ENCODE assay signal across 17 cellular contexts in genomic region chr18:45619062-45619825, GRCh38. TPM values are rescaled to one million over a fixed set of nuclear protein-coding genes. Genes with fewer than 3 reads are reported as not detected.
DNase-seq lines count a peak whose midpoint lies in the region; ATAC-seq, FAIRE-seq and TF ChIP-seq lines count a peak whose summit lies in the region.
"Had no signal": no experiment of that assay in that cellular context is flagged by ENCODE, and none has a peak within 500 bp of the region (broad histone marks: within the 10 kb centered on the region; RNA-seq: fewer than 3 reads in every experiment).

No MANE protein-coding gene starts in this region.

- H3K79me2 ChIP-seq in K562 (ENCODE audit: control insufficient read depth, insufficient read depth, low read length): no peaks in the 10 kb centered on the region

- no peaks in the 10 kb centered on the region for H4K20me1 ChIP-seq in K562 (replicated peaks; ENCODE audit: control insufficient read depth, insufficient read depth, low read length)

- H3K9me1 ChIP-seq in K562 (ENCODE audit: control insufficient read depth, insufficient read depth, low read length): no peaks in the 10 kb centered on the region

- BruUV-seq in K562 (replicated peaks; lab: Mats Ljungman, UMichigan) (no TSS peak), Caco-2 (replicated peaks; lab: Mats Ljungman, UMichigan) (no TSS peak)

- WGBS in K562 (ENCODE audit: insufficient coverage, low coverage, missing lambda C conversion rate): 8% methylated on average over 12 of the region's 15 CpGs

- no peaks in the 10 kb centered on the region for H3K36me3 ChIP-seq in K562 (ENCODE audit: control insufficient read depth, insufficient read depth, low read length)
- H3K36me3 ChIP-seq in upper lobe of right lung: no peaks in the 10 kb centered on the region
- no peaks in the 10 kb centered on the region for H3K36me3 ChIP-seq in Caco-2 (ENCODE audit: control insufficient read depth, insufficient read depth, low read length)
- H3K36me3 ChIP-seq: breast epithelium had no signal

- H3K9me3 ChIP-seq in K562 (replicated peaks; ENCODE audit: control insufficient read depth, insufficient read depth, low read depth, low read length) (no peaks in the 10 kb centered on the region), upper lobe of right lung (no peaks in the 10 kb centered on the region), Caco-2 (no peaks in the 10 kb centered on the region)
- H3K9me3 ChIP-seq: breast epithelium had no signal

- POLR2A ChIA-PET in K562 (lab: Yijun Ruan, JAX): no interaction called here
- POLR2A ChIA-PET in Caco-2 (lab: Charles Lee): no interaction called here

- H3K4me1 ChIP-seq in K562 (replicated peaks in 1 of 2; ENCODE audit: control insufficient read depth in 2 of 2, insufficient read depth in 2 of 2, low read length in 2 of 2): no peaks in the 10 kb centered on the region; a peak in 1 of 5 replicates
- H3K4me1 ChIP-seq in upper lobe of right lung: peaks cover 7% of the 10 kb centered on the region
- no peaks in the 10 kb centered on the region for H3K4me1 ChIP-seq in Caco-2

- ATAC-seq in K562 (peak; percentile 51; the same call in 2 of the 3 replicates), left cardiac atrium (peak; percentile 64 to 79), upper lobe of right lung (peak; percentile 33)

- H2AFZ ChIP-seq in K562 (ENCODE audit: low read depth, low read length): no peak overlapping the region

- CTCF ChIA-PET in K562 (lab: Yijun Ruan, JAX; ENCODE audit: low intra/inter-chr PET ratio) (no interaction called here), Caco-2 (lab: Charles Lee) (no interaction called here)

- intact Hi-C loops in K562 (cut with micrococcal nuclease): no loop called here
- intact Hi-C loops in left cardiac atrium (cut with DNase I): no loop called here
- intact Hi-C loops in upper lobe of right lung (cut with DNase I): no loop called here
- intact Hi-C loops in Caco-2 (cut with micrococcal nuclease; ENCODE audit: unreplicated experiment): no loop called here

- no peak for TF ChIP-seq EP300 in K562 (IDR thresholded peaks at IDR 0.05; ENCODE audit: low read length)

- no peak for TF ChIP-seq RAD21 in K562 (CRISPR knock-in tag; conservative IDR thresholded peaks at IDR 0.05 in 1 of 2, IDR thresholded peaks at IDR 0.05 in 1 of 2)

- TF ChIP-seq POLR2A in K562 (conservative IDR thresholded peaks at IDR 0.05): no peak

- peak in 1 of 4 experiments; percentile 3 for DNase-seq in K562 (ENCODE audit: extremely low read depth in 1 of 4, low spot score in 3 of 4)
- DNase-seq in left cardiac atrium: peak; percentile 60
- DNase-seq in nephron progenitor cell: no peak
- no peak for DNase-seq in upper lobe of right lung
- no peak for DNase-seq in central memory CD4-positive, alpha-beta T cell
- DNase-seq in Caco-2: no peak
- no peak for DNase-seq in H4 (ENCODE audit: low spot score)
- DNase-seq: activated CD4-positive, alpha-beta T cell treated with anti-CD3 and anti-CD28 coated beads, Interleukin-2, amount 50 U/mL, for 1 hour; EL; HCEC 1CT; islet precursor cell; NCI-H524 treated with DMSO at 0.1 percent for 48 hours had no signal

- H3K27me3 ChIP-seq in K562 (ENCODE audit: control insufficient read depth in 2 of 2, insufficient read depth in 2 of 2, low read length in 2 of 2) (peaks cover 0 to 13% of the 10 kb centered on the region in 2 experiments; a peak in 3 of 5 replicates), upper lobe of right lung (no peaks in the 10 kb centered on the region), Caco-2 (replicated peaks; ENCODE audit: control insufficient read depth, insufficient read depth, low read length) (no peaks in the 10 kb centered on the region)
- H3K27me3 ChIP-seq: breast epithelium had no signal

- no peaks in the 10 kb centered on the region for H3K36me3 Mint-ChIP-seq in nephron progenitor cell (ENCODE audit: low read depth)
- H3K36me3 Mint-ChIP-seq in Caco-2 (ENCODE audit: insufficient read depth, unreplicated experiment): no peaks in the 10 kb centered on the region
- H3K36me3 Mint-ChIP-seq: CD14-positive monocyte had no signal

- no peak overlapping the region for H3K9ac ChIP-seq in K562 (ENCODE audit: insufficient read depth in 1 of 2, low read depth in 2 of 2, low read length in 2 of 2)

- peaks cover 5% of the 10 kb centered on the region for H3K9me3 Mint-ChIP-seq in nephron progenitor cell
- no peaks in the 10 kb centered on the region for H3K9me3 Mint-ChIP-seq in Caco-2 (ENCODE audit: unreplicated experiment)
- H3K9me3 Mint-ChIP-seq: T-helper 2 cell treated with Interferon-gamma antibody and Interleukin-4, amounts not matched to agents 5 μg/mL and 100 μg/mL, for 36 hours had no signal

- H3K27me3 Mint-ChIP-seq in nephron progenitor cell (ENCODE audit: low read depth, poor library complexity): peaks cover 7% of the 10 kb centered on the region
- no peaks in the 10 kb centered on the region for H3K27me3 Mint-ChIP-seq in Caco-2 (ENCODE audit: insufficient read depth, unreplicated experiment)

- peak overlapping the region; percentile 54 for H3K27ac Mint-ChIP-seq in nephron progenitor cell
- H3K27ac Mint-ChIP-seq in Caco-2 (ENCODE audit: unreplicated experiment): no peak overlapping the region
- H3K27ac Mint-ChIP-seq: T-helper 2 cell treated with Interferon-gamma antibody and Interleukin-4, amounts not matched to agents 5 μg/mL and 100 μg/mL, for 36 hours had no signal

- no peak for FAIRE-seq in K562 (lab: Jason Lieb, UNC)

- in situ Hi-C loops in K562 (cut with MboI): no loop called here

- H3K27ac ChIP-seq in K562 (ENCODE audit: extremely low read depth, low read depth, low read length) (no peak overlapping the region), upper lobe of right lung (peak overlapping the region; percentile 70)
- H3K27ac ChIP-seq: breast epithelium, epithelial cell of prostate had no signal

- TF ChIP-seq CTCF in K562 (IDR thresholded peaks at IDR 0.05 in 2 of 3, conservative IDR thresholded peaks at IDR 0.05 in 1 of 3; ENCODE audit: insufficient read depth in 2 of 3, low read depth in 1 of 3, low read length in 3 of 3): no peak
- no peak for TF ChIP-seq CTCF in nephron progenitor cell (IDR thresholded peaks at IDR 0.05)
- TF ChIP-seq CTCF in upper lobe of right lung (IDR thresholded peaks at IDR 0.05): no peak
- TF ChIP-seq CTCF in Caco-2 (IDR thresholded peaks at IDR 0.05; ENCODE audit: insufficient read depth in 1 of 2, low read depth in 1 of 2, low read length in 1 of 2, severe bottlenecking in 1 of 2, unreplicated experiment in 1 of 2): no peak

- no peak overlapping the region for H3K4me3 ChIP-seq in K562
- no peak overlapping the region for H3K4me3 ChIP-seq in upper lobe of right lung
- H3K4me3 ChIP-seq in Caco-2 (ENCODE audit: low read depth, low read length): no peak overlapping the region
- H3K4me3 ChIP-seq: breast epithelium had no signal

- no peak overlapping the region for H3K4me3 Mint-ChIP-seq in nephron progenitor cell
- H3K4me3 Mint-ChIP-seq in Caco-2 (ENCODE audit: unreplicated experiment): no peak overlapping the region
- H3K4me3 Mint-ChIP-seq: CD14-positive monocyte; T-helper 2 cell treated with Interferon-gamma antibody and Interleukin-4, amounts not matched to agents 5 μg/mL and 100 μg/mL, for 36 hours had no signal

- no peak overlapping the region for H3K4me2 ChIP-seq in K562 (ENCODE audit: insufficient read depth, low read length)

- H3K4me1 Mint-ChIP-seq in nephron progenitor cell (peaks cover 37% of the 10 kb centered on the region), Caco-2 (ENCODE audit: low read depth, unreplicated experiment) (no peaks in the 10 kb centered on the region)

TF ChIP-seq in K562, 482 proteins besides CTCF, POLR2A, EP300 and RAD21 (continues in another document):
- TF ChIP-seq ZNF699 (CRISPR knock-in tag; IDR thresholded peaks at IDR 0.05; ENCODE audit: insufficient replicate concordance) (no peak), ESRRA (IDR thresholded peaks at IDR 0.05; ENCODE audit: borderline replicate concordance, low read depth) (no peak), RFX7 (CRISPR knock-in tag; IDR thresholded peaks at IDR 0.05) (no peak), ZBTB17 (CRISPR knock-in tag; IDR thresholded peaks at IDR 0.05) (no peak), SMARCE1 (IDR thresholded peaks at IDR 0.05) (no peak), FOXJ2 (tag; IDR thresholded peaks at IDR 0.05) (no peak), ETV5 (CRISPR knock-in tag; IDR thresholded peaks at IDR 0.05; ENCODE audit: low read depth) (no peak), HDAC3 (IDR thresholded peaks at IDR 0.05; ENCODE audit: borderline replicate concordance, partially characterized antibody) (no peak), MCM3 (IDR thresholded peaks at IDR 0.05) (no peak), ZNF274 (IDR thresholded peaks at IDR 0.05; ENCODE audit: borderline replicate concordance, low read depth, low read length) (no peak), TAF7 (tag; IDR thresholded peaks at IDR 0.05) (no peak), RUNX1 (IDR thresholded peaks at IDR 0.05; ENCODE audit: low read depth) (no peak)

RNA-seq across cellular contexts. Expression of gene SLC14A2, which starts 4.0 kb away (rescaled TPM):
- not detected in 2 replicates for total RNA-seq in K562 (2011; cell fraction: chromatin; rRNA removed; ENCODE audit: low replicate concordance)
- not detected in 2 replicates for total RNA-seq in K562 (2011; cell fraction: nucleolus; rRNA removed)
- total RNA-seq in K562 (2011; cell fraction: nucleoplasm; rRNA removed): not detected in 2 replicates
- not detected in 2 replicates for total RNA-seq in K562 (2014; rRNA removed)
- not detected in 2 replicates for total RNA-seq in K562 (2014; rRNA removed; fragmentation: Illumina TruSeq; extraction: Trizol)
- not detected in 2 replicates for total RNA-seq in K562 (2015; rRNA removed; fragmentation: Illumina TruSeq; extraction: Trizol)
- total RNA-seq in K562 (2021): not detected in 2 replicates
- not detected in 2 replicates for polyA plus RNA-seq in K562 (2011; rRNA removed)
- polyA plus RNA-seq in K562 (2011; cell fraction: cytosol; rRNA removed): 0.01 TPM in 1 of 2 replicates, not detected in the other
- polyA plus RNA-seq in K562 (2011; cell fraction: nucleus; rRNA removed): not detected in 2 replicates
- not detected in 2 replicates for polyA plus RNA-seq in K562 (2012)
- polyA plus RNA-seq in K562 (2014; fragmentation: Illumina TruSeq; extraction: Trizol): not detected in 2 replicates
- not detected for polyA plus RNA-seq in K562 (2014; fragmentation: Nextera tagmentation; extraction: Ambion mirVana)
- not detected in 2 replicates for polyA plus RNA-seq in K562 (2014; rRNA removed)
- polyA minus RNA-seq in K562 (2011; rRNA and poly(A)+ RNA removed): not detected in 2 replicates
- not detected in 2 replicates for polyA minus RNA-seq in K562 (2011; cell fraction: cytosol; rRNA and poly(A)+ RNA removed)
- polyA minus RNA-seq in K562 (2011; cell fraction: nucleus; rRNA and poly(A)+ RNA removed): not detected in 2 replicates
- total RNA-seq in left cardiac atrium: under 1 TPM; 0.03 to 0.10 TPM
- total RNA-seq in upper lobe of right lung: not detected
- total RNA-seq in Caco-2 (2022): 0.32 and 0.34 TPM in 2 replicates
- 0.02 TPM in 1 of 2 replicates, not detected in the other for total RNA-seq in H4 (2014; rRNA removed; shearing (Covaris generic))
- total RNA-seq: HT1080 had no signal
- polyA plus RNA-seq: CD14-positive monocyte had no signal
